22 cellular contexts compared by ENCODE assay signal in genomic region chr16:30930160-30930571, GRCh38.
"Had no signal": no experiment of that assay in that cellular context is flagged by ENCODE, and none has a peak within 500 bp of the region (broad histone marks: within the 10 kb centered on the region; RNA-seq: fewer than 3 reads in every experiment).

No MANE protein-coding gene starts in this region.

- H3K9me3 ChIP-seq: esophagus muscularis mucosa, gastrocnemius medialis, ovary, thyroid gland had no signal

- DNase-seq: central memory CD4-positive, alpha-beta T cell; effector memory CD4-positive, alpha-beta T cell; gastrocnemius medialis; glutamatergic neuron; kidney glomerular epithelial cell; mesenchymal stem cell; midbrain; nucleus accumbens; stimulated activated CD4-positive, alpha-beta T cell treated with anti-CD3 and anti-CD28 coated beads, Interleukin-2, amount 100 ng/mL, for 24 hours; stimulated activated CD4-positive, alpha-beta T cell treated with anti-CD3 and anti-CD28 coated beads, Interleukin-4, amount 100 ng/mL, for 4 hours; stimulated activated naive B cell treated with anti-CD40 and anti-IgM and Interleukin-4, amounts not matched to agents 10 μg/mL and 1 μg/mL and 100 μg/mL, for 72 hours; thyroid gland had no signal

- H3K27me3 ChIP-seq: esophagus muscularis mucosa, gastrocnemius medialis, hepatocyte, neural progenitor cell, ovary, thyroid gland had no signal

- H3K4me1 ChIP-seq: neural progenitor cell, thyroid gland had no signal

- H3K9ac ChIP-seq: neural progenitor cell had no signal

- ATAC-seq: gastrocnemius medialis; left lobe of liver; natural killer cell treated with Interleukin-12 subunit alpha and Interleukin-12 subunit beta and Interleukin-15 and Interleukin-18, amount 100 ng/mL, for 72 hours; sciatic nerve; stimulated activated naive B cell treated with anti-CD40 and anti-IgM and Interleukin-4, amounts not matched to agents 10 μg/mL and 1 μg/mL and 100 μg/mL, for 72 hours had no signal

- H3K36me3 ChIP-seq: neural progenitor cell, ovary had no signal

- H3K27ac ChIP-seq: epithelial cell of prostate, esophagus muscularis mucosa, gastrocnemius medialis, hepatocyte, neural progenitor cell, ovary, thyroid gland had no signal

- H3K4me3 ChIP-seq: esophagus muscularis mucosa, gastrocnemius medialis, hepatocyte, lung, neural progenitor cell, ovary, thyroid gland had no signal

- H3K4me2 ChIP-seq: hepatocyte, neural progenitor cell had no signal

- H2AFZ ChIP-seq: hepatocyte, neural progenitor cell had no signal

- FAIRE-seq: urothelium cell line had no signal
